20 cellular contexts compared by ENCODE assay signal in the genomic region with DNA sequence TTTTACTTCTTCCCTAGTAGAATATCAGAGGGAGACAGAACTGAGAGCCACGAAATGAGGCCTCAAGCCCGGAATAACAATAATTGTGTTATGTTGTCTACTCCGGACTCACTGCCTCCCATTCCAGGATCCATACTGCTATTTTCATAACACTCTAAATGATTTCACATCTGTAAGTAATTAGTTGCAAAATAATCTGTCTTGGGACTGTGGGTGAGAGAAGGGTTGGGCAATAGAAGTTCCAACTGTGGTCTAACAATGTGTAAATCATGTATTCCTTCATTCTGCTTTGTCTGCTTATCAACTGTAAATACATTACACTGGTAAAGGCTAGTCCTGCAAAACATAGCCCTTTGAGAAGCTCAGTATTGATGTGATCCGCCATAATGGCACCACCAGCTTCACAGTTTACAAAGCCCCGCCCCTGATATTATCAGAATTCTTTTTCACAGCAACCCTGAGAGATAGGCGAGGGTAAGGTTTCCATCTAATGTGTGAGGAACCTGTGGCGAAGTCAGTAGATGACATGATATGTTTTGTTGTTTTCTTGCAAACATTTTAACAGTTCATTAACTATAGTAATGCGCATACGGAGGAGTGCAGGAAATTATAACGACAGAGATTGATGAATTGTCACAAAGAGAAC.
DNase-seq lines count a peak whose midpoint lies in the region; ATAC-seq and TF ChIP-seq lines count a peak whose summit lies in the region.
"Had no signal": no experiment of that assay in that cellular context is flagged by ENCODE, and none has a peak within 500 bp of the region (broad histone marks: within the 10 kb centered on the region; RNA-seq: fewer than 3 reads in every experiment).

No MANE protein-coding gene starts in this region.

- H3K9me3 Mint-ChIP-seq in nephron progenitor cell (no peaks in the 10 kb centered on the region), osteocyte (ENCODE audit: unreplicated experiment) (no peaks in the 10 kb centered on the region)
- H3K9me3 Mint-ChIP-seq in activated CD8-positive, alpha-beta memory T cell treated with anti-CD3 and anti-CD28 coated beads, Interleukin-2, amount 10 ng/mL, durations not matched to agents 7 days and 5 days (ENCODE audit: low read depth), result no peaks in the 10 kb centered on the region
- H3K9me3 Mint-ChIP-seq: activated B cell treated with CpG ODN at 0.5 μM for 24 hours; activated naive CD4-positive, alpha-beta T cell treated with anti-CD3 and anti-CD28 coated beads, Interleukin-2, amount 10 ng/mL, durations not matched to agents 7 days and 5 days; stimulated activated effector memory CD8-positive, alpha-beta T cell treated with anti-CD3 and anti-CD28 coated beads, Interleukin-12 subunit alpha, Interleukin-12 subunit beta, amount 100 ng/mL, for 72 hours had no signal

- H3K4me3 Mint-ChIP-seq in nephron progenitor cell (no peak overlapping the region), osteocyte (ENCODE audit: unreplicated experiment) (no peak overlapping the region)
- no peak overlapping the region for H3K4me3 Mint-ChIP-seq in activated CD8-positive, alpha-beta memory T cell treated with anti-CD3 and anti-CD28 coated beads, Interleukin-2, amount 10 ng/mL, durations not matched to agents 7 days and 5 days
- H3K4me3 Mint-ChIP-seq: activated B cell treated with CpG ODN at 0.5 μM for 24 hours; activated naive CD4-positive, alpha-beta T cell treated with anti-CD3 and anti-CD28 coated beads, Interleukin-2, amount 10 ng/mL, durations not matched to agents 7 days and 5 days; stimulated activated effector memory CD8-positive, alpha-beta T cell treated with anti-CD3 and anti-CD28 coated beads, Interleukin-12 subunit alpha, Interleukin-12 subunit beta, amount 100 ng/mL, for 72 hours had no signal

- H3K27me3 Mint-ChIP-seq in nephron progenitor cell (ENCODE audit: low read depth, poor library complexity) (no peaks in the 10 kb centered on the region), osteocyte (ENCODE audit: unreplicated experiment) (no peaks in the 10 kb centered on the region)
- no peaks in the 10 kb centered on the region for H3K27me3 Mint-ChIP-seq in activated CD8-positive, alpha-beta memory T cell treated with anti-CD3 and anti-CD28 coated beads, Interleukin-2, amount 10 ng/mL, durations not matched to agents 7 days and 5 days
- H3K27me3 Mint-ChIP-seq: activated B cell treated with CpG ODN at 0.5 μM for 24 hours; activated naive CD4-positive, alpha-beta T cell treated with anti-CD3 and anti-CD28 coated beads, Interleukin-2, amount 10 ng/mL, durations not matched to agents 7 days and 5 days had no signal

- H3K36me3 Mint-ChIP-seq in nephron progenitor cell (ENCODE audit: low read depth) (peaks cover 9% of the 10 kb centered on the region), osteocyte (ENCODE audit: unreplicated experiment) (peaks cover 9% of the 10 kb centered on the region)
- H3K36me3 Mint-ChIP-seq in activated CD8-positive, alpha-beta memory T cell treated with anti-CD3 and anti-CD28 coated beads, Interleukin-2, amount 10 ng/mL, durations not matched to agents 7 days and 5 days, result no peaks in the 10 kb centered on the region
- H3K36me3 Mint-ChIP-seq: activated naive CD4-positive, alpha-beta T cell treated with anti-CD3 and anti-CD28 coated beads, Interleukin-2, amount 10 ng/mL, durations not matched to agents 7 days and 5 days; stimulated activated effector memory CD8-positive, alpha-beta T cell treated with anti-CD3 and anti-CD28 coated beads, Interleukin-12 subunit alpha, Interleukin-12 subunit beta, amount 100 ng/mL, for 72 hours had no signal

- CTCF ChIA-PET in activated CD8-positive, alpha-beta memory T cell treated with anti-CD3 and anti-CD28 coated beads, Interleukin-2, amount 10 ng/mL, durations not matched to agents 7 days and 5 days (lab: Charles Lee), result no interaction called here

- H3K27ac Mint-ChIP-seq in nephron progenitor cell, result peak overlapping the region; percentile 12
- H3K27ac Mint-ChIP-seq in activated CD8-positive, alpha-beta memory T cell treated with anti-CD3 and anti-CD28 coated beads, Interleukin-2, amount 10 ng/mL, durations not matched to agents 7 days and 5 days, result no peak overlapping the region
- H3K27ac Mint-ChIP-seq in osteocyte (ENCODE audit: unreplicated experiment), result no peak overlapping the region
- H3K27ac Mint-ChIP-seq: activated B cell treated with CpG ODN at 0.5 μM for 24 hours; activated naive CD4-positive, alpha-beta T cell treated with anti-CD3 and anti-CD28 coated beads, Interleukin-2, amount 10 ng/mL, durations not matched to agents 7 days and 5 days; stimulated activated effector memory CD8-positive, alpha-beta T cell treated with anti-CD3 and anti-CD28 coated beads, Interleukin-12 subunit alpha, Interleukin-12 subunit beta, amount 100 ng/mL, for 72 hours had no signal

- peak; percentile 33 for DNase-seq in EH (ENCODE audit: low read depth)
- peak; percentile 46 for DNase-seq in NCI-H146 treated with DMSO at 0.1 percent for 48 hours (lab: John Stamatoyannopoulos, UW; ENCODE audit: unreplicated experiment)
- DNase-seq in fibroblast of peridontal ligament (ENCODE audit: extremely low read depth), result peak; percentile 89
- no peak for DNase-seq in nephron progenitor cell
- no peak for DNase-seq in activated CD8-positive, alpha-beta memory T cell treated with anti-CD3 and anti-CD28 coated beads, Interleukin-2, amount 10 ng/mL, durations not matched to agents 7 days and 5 days
- DNase-seq in NCI-H2171 treated with DMSO at 0.1 percent for 48 hours (lab: John Stamatoyannopoulos, UW), result no peak
- DNase-seq in osteocyte (ENCODE audit: extremely low spot score, unreplicated experiment), result no peak
- DNase-seq in activated CD4-positive, CD25-positive, alpha-beta regulatory T cell treated with anti-CD3 and anti-CD28 coated beads, Interleukin-2, amount 50 U/mL, for 72 hours, result no peak
- DNase-seq: activated B cell treated with CpG ODN at 0.5 μM for 24 hours; activated naive CD4-positive, alpha-beta T cell treated with anti-CD3 and anti-CD28 coated beads, Interleukin-2, amount 10 ng/mL, durations not matched to agents 7 days and 5 days; activated T-cell treated with anti-CD3 and anti-CD28 coated beads, Interleukin-2, amount 50 U/mL, for 48 hours; COR-L47; H7; Kasumi-1; left colon; NCI-H1436; NCI-H82; stimulated activated CD4-positive, alpha-beta T cell treated with anti-CD3 and anti-CD28 coated beads, Interleukin-15, amount 100 ng/mL, for 24 hours; tibial artery had no signal

- TF ChIP-seq CTCF in nephron progenitor cell (IDR thresholded peaks at IDR 0.05), result no peak
- TF ChIP-seq CTCF in osteocyte (IDR thresholded peaks at IDR 0.05), result no peak

- no peak for ATAC-seq in activated CD8-positive, alpha-beta memory T cell treated with anti-CD3 and anti-CD28 coated beads, Interleukin-2, amount 10 ng/mL, durations not matched to agents 7 days and 5 days
- ATAC-seq: left colon; stimulated activated effector memory CD8-positive, alpha-beta T cell treated with anti-CD3 and anti-CD28 coated beads, Interleukin-12 subunit alpha, Interleukin-12 subunit beta, amount 100 ng/mL, for 72 hours had no signal

- H3K4me1 Mint-ChIP-seq in nephron progenitor cell, result peaks cover 46% of the 10 kb centered on the region
- no peaks in the 10 kb centered on the region for H3K4me1 Mint-ChIP-seq in activated CD8-positive, alpha-beta memory T cell treated with anti-CD3 and anti-CD28 coated beads, Interleukin-2, amount 10 ng/mL, durations not matched to agents 7 days and 5 days
- H3K4me1 Mint-ChIP-seq in osteocyte (ENCODE audit: unreplicated experiment), result peaks cover 19% of the 10 kb centered on the region
- H3K4me1 Mint-ChIP-seq: activated B cell treated with CpG ODN at 0.5 μM for 24 hours; activated naive CD4-positive, alpha-beta T cell treated with anti-CD3 and anti-CD28 coated beads, Interleukin-2, amount 10 ng/mL, durations not matched to agents 7 days and 5 days; stimulated activated effector memory CD8-positive, alpha-beta T cell treated with anti-CD3 and anti-CD28 coated beads, Interleukin-12 subunit alpha, Interleukin-12 subunit beta, amount 100 ng/mL, for 72 hours had no signal

Comparison
In these comparisons a context has a peak if more than half of its experiments do, and no peak if none do; other contexts are left out.
1. DNase-seq: peak in EH (single experiment), NCI-H146 treated with DMSO at 0.1 percent for 48 hours (single experiment) and fibroblast of peridontal ligament (single experiment); none in nephron progenitor cell (single experiment), activated CD8-positive, alpha-beta memory T cell treated with anti-CD3 and anti-CD28 coated beads, Interleukin-2, amount 10 ng/mL, durations not matched to agents 7 days and 5 days (single experiment), NCI-H2171 treated with DMSO at 0.1 percent for 48 hours (single experiment), osteocyte (single experiment) and activated CD4-positive, CD25-positive, alpha-beta regulatory T cell treated with anti-CD3 and anti-CD28 coated beads, Interleukin-2, amount 50 U/mL, for 72 hours (single experiment).